ENCODE assay signal across 8 cellular contexts in genomic region chr1:207823880-207824566, GRCh38.
DNase-seq lines count a peak whose midpoint lies in the region; ATAC-seq and TF ChIP-seq lines count a peak whose summit lies in the region.

No MANE protein-coding gene starts in this region.

- H3K4me1 Mint-ChIP-seq in activated T-cell treated with anti-CD3 and anti-CD28 coated beads, Interleukin-2, amount 50 U/mL, for 24 hours (ENCODE audit: low read depth): peaks cover 93% of the 10 kb centered on the region
- peaks cover 87% of the 10 kb centered on the region for H3K4me1 Mint-ChIP-seq in stimulated activated effector memory CD8-positive, alpha-beta T cell treated with anti-CD3 and anti-CD28 coated beads, Interleukin-12 subunit alpha, Interleukin-12 subunit beta, amount 100 ng/mL, for 72 hours

- peaks cover 52 to 68% of the 10 kb centered on the region in 2 donors for H3K4me1 ChIP-seq in muscle layer of duodenum (ENCODE audit: control insufficient read depth in 1 of 2, insufficient read depth in 2 of 2, low read length in 2 of 2)

- H3K27ac ChIP-seq in muscle layer of duodenum (ENCODE audit: low read length): peak overlapping the region; percentile 99

- CTCF ChIA-PET in HEK293T (lab: Yijun Ruan, JAX): interaction anchor here (0.7 kb wide), 1 partner anchor 1924 kb away, joined by 3 read pairs; no protein-coding TSS in a partner anchor

- POLR2A ChIA-PET in HEK293T (lab: Yijun Ruan, JAX): interaction anchor here (0.6 kb wide), 2 partner anchors 10 to 12 kb away, joined by 3 read pairs; no protein-coding TSS in a partner anchor

- peaks cover 41% of the 10 kb centered on the region for H3K36me3 Mint-ChIP-seq in activated T-cell treated with anti-CD3 and anti-CD28 coated beads, Interleukin-2, amount 50 U/mL, for 24 hours (ENCODE audit: low read depth)
- peaks cover 54% of the 10 kb centered on the region for H3K36me3 Mint-ChIP-seq in stimulated activated effector memory CD8-positive, alpha-beta T cell treated with anti-CD3 and anti-CD28 coated beads, Interleukin-12 subunit alpha, Interleukin-12 subunit beta, amount 100 ng/mL, for 72 hours

- H3K27me3 Mint-ChIP-seq in activated T-cell treated with anti-CD3 and anti-CD28 coated beads, Interleukin-2, amount 50 U/mL, for 24 hours: no peaks in the 10 kb centered on the region

- peak; percentile 74 for TF ChIP-seq POLR2A in erythroblast (IDR thresholded peaks at IDR 0.05; ENCODE audit: low read length)

- H3K36me3 ChIP-seq in muscle layer of duodenum (ENCODE audit: control insufficient read depth in 1 of 2, insufficient read depth in 2 of 2, low read length in 2 of 2): peaks cover 9 to 15% of the 10 kb centered on the region in 2 donors

- H3K4me3 ChIP-seq in muscle layer of duodenum (ENCODE audit: low read depth in 1 of 2, low read length in 2 of 2): peak overlapping the region; percentile 91 to 95

- no peaks in the 10 kb centered on the region for H3K9me3 ChIP-seq in muscle layer of duodenum (ENCODE audit: control insufficient read depth in 1 of 2, low read length in 2 of 2)

- H3K27me3 ChIP-seq in muscle layer of duodenum (ENCODE audit: low read depth, low read length): no peaks in the 10 kb centered on the region

- ATAC-seq in stimulated activated effector memory CD8-positive, alpha-beta T cell treated with anti-CD3 and anti-CD28 coated beads, Interleukin-12 subunit alpha, Interleukin-12 subunit beta, amount 100 ng/mL, for 72 hours: peak; percentile 70

- H3K27ac Mint-ChIP-seq in activated T-cell treated with anti-CD3 and anti-CD28 coated beads, Interleukin-2, amount 50 U/mL, for 24 hours: peak overlapping the region; percentile 95
- peak overlapping the region; percentile 93 for H3K27ac Mint-ChIP-seq in stimulated activated effector memory CD8-positive, alpha-beta T cell treated with anti-CD3 and anti-CD28 coated beads, Interleukin-12 subunit alpha, Interleukin-12 subunit beta, amount 100 ng/mL, for 72 hours

- no peaks in the 10 kb centered on the region for H3K9me3 Mint-ChIP-seq in activated T-cell treated with anti-CD3 and anti-CD28 coated beads, Interleukin-2, amount 50 U/mL, for 24 hours
- no peaks in the 10 kb centered on the region for H3K9me3 Mint-ChIP-seq in stimulated activated effector memory CD8-positive, alpha-beta T cell treated with anti-CD3 and anti-CD28 coated beads, Interleukin-12 subunit alpha, Interleukin-12 subunit beta, amount 100 ng/mL, for 72 hours

- DNase-seq in GM04503 (ENCODE audit: low read depth) (peak; percentile 93), HEK293T (ENCODE audit: extremely low spot score) (peak; percentile 41), NOMO-1 treated with dmso at 0.1 percent for 144 hours (lab: John Stamatoyannopoulos, UW; ENCODE audit: unreplicated experiment) (peak; percentile 75), erythroblast (lab: John Stamatoyannopoulos, UW) (peak; percentile 78 to 86), NCI-H524 treated with DMSO at 0.1 percent for 48 hours (lab: John Stamatoyannopoulos, UW) (no peak)
- DNase-seq in activated T-cell treated with anti-CD3 and anti-CD28 coated beads, Interleukin-2, amount 50 U/mL, for 24 hours: peak; percentile 77
- DNase-seq in stimulated activated effector memory CD8-positive, alpha-beta T cell treated with anti-CD3 and anti-CD28 coated beads, Interleukin-12 subunit alpha, Interleukin-12 subunit beta, amount 100 ng/mL, for 72 hours (ENCODE audit: low spot score in 2 of 2): peak in 1 of 2 donors; percentile 75

- H3K4me3 Mint-ChIP-seq in activated T-cell treated with anti-CD3 and anti-CD28 coated beads, Interleukin-2, amount 50 U/mL, for 24 hours: peak overlapping the region; percentile 81
- H3K4me3 Mint-ChIP-seq in stimulated activated effector memory CD8-positive, alpha-beta T cell treated with anti-CD3 and anti-CD28 coated beads, Interleukin-12 subunit alpha, Interleukin-12 subunit beta, amount 100 ng/mL, for 72 hours: peak overlapping the region; percentile 71

TF ChIP-seq in HEK293T, 16 proteins besides CTCF, POLR2A, EP300 and RAD21:
- TF ChIP-seq CTBP1 (IDR thresholded peaks at IDR 0.05; ENCODE audit: borderline replicate concordance): no peak
- no peak for TF ChIP-seq SUZ12 (IDR thresholded peaks at IDR 0.05)
- TF ChIP-seq BHLHE40 (IDR thresholded peaks at IDR 0.05; ENCODE audit: borderline replicate concordance): no peak
- TF ChIP-seq FOXA1 (IDR thresholded peaks at IDR 0.05): no peak
- no peak for TF ChIP-seq ARNT (IDR thresholded peaks at IDR 0.05)
- TF ChIP-seq, protein P1, sequence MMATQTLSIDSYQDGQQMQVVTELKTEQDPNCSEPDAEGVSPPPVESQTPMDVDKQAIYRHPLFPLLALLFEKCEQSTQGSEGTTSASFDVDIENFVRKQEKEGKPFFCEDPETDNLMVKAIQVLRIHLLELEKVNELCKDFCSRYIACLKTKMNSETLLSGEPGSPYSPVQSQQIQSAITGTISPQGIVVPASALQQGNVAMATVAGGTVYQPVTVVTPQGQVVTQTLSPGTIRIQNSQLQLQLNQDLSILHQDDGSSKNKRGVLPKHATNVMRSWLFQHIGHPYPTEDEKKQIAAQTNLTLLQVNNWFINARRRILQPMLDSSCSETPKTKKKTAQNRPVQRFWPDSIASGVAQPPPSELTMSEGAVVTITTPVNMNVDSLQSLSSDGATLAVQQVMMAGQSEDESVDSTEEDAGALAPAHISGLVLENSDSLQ (IDR thresholded peaks at IDR 0.05): no peak
- no peak for TF ChIP-seq FOXK2 (IDR thresholded peaks at IDR 0.05)
- no peak for TF ChIP-seq ELF4 (IDR thresholded peaks at IDR 0.05)
- TF ChIP-seq FOXM1 (IDR thresholded peaks at IDR 0.05; ENCODE audit: borderline replicate concordance): no peak
- no peak for TF ChIP-seq TARDBP (IDR thresholded peaks at IDR 0.05)
- TF ChIP-seq SP1 (IDR thresholded peaks at IDR 0.05): no peak
- no peak for TF ChIP-seq L3MBTL2 (conservative IDR thresholded peaks at IDR 0.05)
- TF ChIP-seq HDGF (IDR thresholded peaks at IDR 0.05; ENCODE audit: borderline replicate concordance): no peak
- no peak for TF ChIP-seq NFRKB (IDR thresholded peaks at IDR 0.05)
- TF ChIP-seq LEF1 (IDR thresholded peaks at IDR 0.05; ENCODE audit: borderline replicate concordance): no peak
- TF ChIP-seq ZNF384 (IDR thresholded peaks at IDR 0.05): no peak
TF ChIP-seq in HEK293T: peak in this region for 0.
